In the genomic region with DNA sequence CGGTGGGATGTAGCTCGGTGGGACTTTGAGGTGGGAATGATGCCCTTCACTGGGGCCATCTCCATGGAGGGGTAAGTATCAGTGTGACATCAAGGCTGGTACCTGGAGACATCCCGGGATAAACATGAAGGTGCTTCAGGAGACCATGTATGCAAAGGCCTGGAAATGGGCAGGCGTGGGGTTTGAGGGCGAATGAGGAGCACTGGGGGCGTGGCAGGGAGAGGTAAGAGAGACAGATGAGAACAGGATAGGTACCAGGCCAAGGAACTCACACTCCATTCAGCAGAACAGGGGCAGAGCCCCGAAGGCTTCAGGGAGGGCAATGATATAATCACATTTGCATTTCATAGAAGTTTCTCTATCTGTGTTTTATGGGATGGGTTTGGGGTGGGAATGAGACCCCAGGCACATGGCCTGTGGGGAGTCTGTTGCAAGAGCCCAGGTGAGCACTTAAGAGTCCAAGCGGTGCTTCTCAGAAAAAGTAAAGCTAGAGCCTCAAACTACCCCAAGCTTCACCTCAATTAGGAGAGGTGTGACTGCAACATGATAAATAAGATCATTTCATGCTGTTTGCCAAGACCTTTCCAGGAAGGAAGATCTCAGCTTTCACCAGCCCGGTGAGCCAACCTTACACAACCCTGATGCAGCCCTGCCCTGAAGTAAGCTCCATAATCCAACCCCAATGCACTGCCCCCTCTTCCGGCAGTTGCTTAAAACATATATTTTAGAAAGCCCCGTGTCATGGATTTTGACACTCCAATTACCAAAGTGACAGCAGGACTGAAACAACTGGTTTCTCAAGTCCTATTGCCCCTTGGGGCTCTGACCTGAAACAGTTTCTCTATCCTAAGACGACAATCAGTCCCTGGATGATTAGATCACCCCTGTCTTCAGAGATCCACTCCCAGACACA, we compare ENCODE assay signal across 19 cellular contexts. TPM values are rescaled to one million over a fixed set of nuclear protein-coding genes. Genes with fewer than 3 reads are reported as not detected.
DNase-seq lines count a peak whose midpoint lies in the region; ATAC-seq and TF ChIP-seq lines count a peak whose summit lies in the region.
"Had no signal": no experiment of that assay in that cellular context is flagged by ENCODE, and none has a peak within 500 bp of the region (broad histone marks: within the 10 kb centered on the region; RNA-seq: fewer than 3 reads in every experiment).

No MANE protein-coding gene starts in this region.

- H3F3A ChIP-seq in SK-N-SH (replicated peaks; ENCODE audit: insufficient read depth) = no peaks in the 10 kb centered on the region

- TF ChIP-seq RAD21 in SK-N-SH (IDR thresholded peaks at IDR 0.05; ENCODE audit: low read length) = no peak

- no peaks in the 10 kb centered on the region for H3K27me3 Mint-ChIP-seq in dendritic cell treated with granulocyte-macrophage colony-stimulating factor and Interleukin-4, amounts not matched to agents 40 ng/mL and 50 ng/mL, for 4 days

- H3K27ac Mint-ChIP-seq in dendritic cell treated with granulocyte-macrophage colony-stimulating factor and Interleukin-4, amounts not matched to agents 40 ng/mL and 50 ng/mL, for 4 days = peak overlapping the region; percentile 31
- H3K27ac Mint-ChIP-seq: CD4-positive, alpha-beta memory T cell; WTC11 had no signal

- H3K4me1 ChIP-seq in spleen (peaks cover 0 to 57% (median 3%) of the 10 kb centered on the region in 6 donors), SK-N-SH (ENCODE audit: control insufficient read depth in 1 of 2, insufficient read depth in 2 of 2, low read depth in 1 of 2, low read length in 1 of 2) (no peaks in the 10 kb centered on the region)
- H3K4me1 ChIP-seq: right lobe of liver had no signal

- H3K9me3 ChIP-seq in spleen = no peaks in the 10 kb centered on the region
- H3K9me3 ChIP-seq in SK-N-SH = no peaks in the 10 kb centered on the region
- H3K9me3 ChIP-seq: right lobe of liver had no signal

- CTCF ChIA-PET in SK-N-SH (lab: Yijun Ruan, JAX) = interaction anchor here (1.6 to 2.8 kb wide), 3 partner anchors 10 to 130 kb away, joined by 5 to 11 read pairs (median 6); no protein-coding TSS in a partner anchor

- peaks cover 95% of the 10 kb centered on the region for H3K4me1 Mint-ChIP-seq in dendritic cell treated with granulocyte-macrophage colony-stimulating factor and Interleukin-4, amounts not matched to agents 40 ng/mL and 50 ng/mL, for 4 days (ENCODE audit: low read depth)
- H3K4me1 Mint-ChIP-seq: CD4-positive, alpha-beta memory T cell; neural crest cell; WTC11 had no signal

- H3K36me3 ChIP-seq in spleen = peaks cover 0 to 9% (median 0%) of the 10 kb centered on the region in 6 donors
- H3K36me3 ChIP-seq in SK-N-SH (replicated peaks in 1 of 2; ENCODE audit: control insufficient read depth in 1 of 2, insufficient read depth in 2 of 2, low read length in 1 of 2) = no peaks in the 10 kb centered on the region
- H3K36me3 ChIP-seq: right lobe of liver had no signal

- H3K36me3 Mint-ChIP-seq in dendritic cell treated with granulocyte-macrophage colony-stimulating factor and Interleukin-4, amounts not matched to agents 40 ng/mL and 50 ng/mL, for 4 days (ENCODE audit: low read depth) = peaks cover 11% of the 10 kb centered on the region
- H3K36me3 Mint-ChIP-seq: CD4-positive, alpha-beta memory T cell; WTC11 had no signal

- ATAC-seq in GM21390 (IDR thresholded peaks at IDR 0.05; ENCODE audit: unreplicated experiment) = no peak
- ATAC-seq: HCT116, right lobe of liver, WTC11 had no signal

- no peak for TF ChIP-seq EP300 in SK-N-SH (IDR thresholded peaks at IDR 0.05; ENCODE audit: borderline replicate concordance in 1 of 2, low read depth in 1 of 2, low read length in 1 of 2)

- POLR2A ChIA-PET in SK-N-SH (lab: Yijun Ruan, JAX) = no interaction called here

- no peak overlapping the region for H3K4me3 Mint-ChIP-seq in dendritic cell treated with granulocyte-macrophage colony-stimulating factor and Interleukin-4, amounts not matched to agents 40 ng/mL and 50 ng/mL, for 4 days
- H3K4me3 Mint-ChIP-seq: CD4-positive, alpha-beta memory T cell; neural crest cell; WTC11 had no signal

- TF ChIP-seq CTCF in spleen (IDR thresholded peaks at IDR 0.05 in 8 of 11, conservative IDR thresholded peaks at IDR 0.05 in 3 of 11) (no peak), SK-N-SH (IDR thresholded peaks at IDR 0.05) (no peak)

- no peak overlapping the region for H3K9ac ChIP-seq in SK-N-SH

- no peaks in the 10 kb centered on the region for H4K20me1 ChIP-seq in SK-N-SH (ENCODE audit: insufficient read depth)

- H3K4me3 ChIP-seq in spleen (peak overlapping the region in 1 of 8 donors; percentile 34), SK-N-SH (ENCODE audit: low read depth in 2 of 2, low read length in 1 of 2) (no peak overlapping the region)
- H3K4me3 ChIP-seq: right lobe of liver had no signal

- no peaks in the 10 kb centered on the region for H3K9me2 ChIP-seq in SK-N-SH

- DNase-seq in NCI-H2029 (lab: John Stamatoyannopoulos, UW) = peak; percentile 19
- no peak for DNase-seq in NCI-H2029 treated with DMSO at 0.1 percent for 48 hours (lab: John Stamatoyannopoulos, UW)
- peak; percentile 72 for DNase-seq in spleen
- DNase-seq in SK-N-SH = no peak
- DNase-seq: 8988T; activated effector memory CD4-positive, alpha-beta T cell treated with anti-CD3 and anti-CD28 coated beads, Interleukin-2, amount 50 U/mL, for 16 hours; aorta; CD4-positive, alpha-beta memory T cell; NCI-H1417; OCI-M1; stimulated activated CD4-positive, alpha-beta T cell treated with anti-CD3 and anti-CD28 coated beads, Interleukin-4, amount 100 ng/mL, for 1 hour had no signal

- no peak overlapping the region for H2AFZ ChIP-seq in SK-N-SH (ENCODE audit: low read depth)

- H3K4me2 ChIP-seq in SK-N-SH = no peak overlapping the region

- TF ChIP-seq POLR2A in spleen (IDR thresholded peaks at IDR 0.05) = no peak

- H3K9me3 Mint-ChIP-seq in dendritic cell treated with granulocyte-macrophage colony-stimulating factor and Interleukin-4, amounts not matched to agents 40 ng/mL and 50 ng/mL, for 4 days = no peaks in the 10 kb centered on the region
- H3K9me3 Mint-ChIP-seq: CD4-positive, alpha-beta memory T cell; neural crest cell; WTC11 had no signal

- H3K27me3 ChIP-seq in spleen (replicated peaks in 1 of 7) = peaks cover 0 to 6% (median 0%) of the 10 kb centered on the region in 7 donors
- H3K27me3 ChIP-seq in SK-N-SH (ENCODE audit: insufficient read depth) = peaks cover 32% of the 10 kb centered on the region; the same call in 1 of the 2 replicates
- H3K27me3 ChIP-seq: right lobe of liver had no signal

- intact Hi-C loops in dendritic cell treated with granulocyte-macrophage colony-stimulating factor and Interleukin-4, amounts not matched to agents 40 ng/mL and 50 ng/mL, for 4 days (cut with micrococcal nuclease) = no loop called here
- intact Hi-C loops in spleen (cut with DNase I; ENCODE audit: low total_unique reads) = no loop called here

- 60 to 79% (median 71%) methylated on average over 12 of the region's 12 CpGs for WGBS in spleen, 5 donors
- 6% methylated on average over 12 of the region's 12 CpGs for WGBS in SK-N-SH (ENCODE audit: low lambda C conversion rate)

- no peaks in the 10 kb centered on the region for H3K79me2 ChIP-seq in SK-N-SH (ENCODE audit: insufficient read depth)

- H3K27ac ChIP-seq in spleen (peak overlapping the region in 7 of 8 donors; percentile 20 to 95 (median 77)), SK-N-SH (ENCODE audit: low read depth in 2 of 2, low read length in 1 of 2) (no peak overlapping the region)
- H3K27ac ChIP-seq: right lobe of liver had no signal

TF ChIP-seq in SK-N-SH, 30 proteins besides CTCF, POLR2A, EP300 and RAD21:
- no peak for TF ChIP-seq TAF1 (IDR thresholded peaks at IDR 0.05; ENCODE audit: borderline replicate concordance, low read depth, low read length)
- no peak for TF ChIP-seq GABPA (IDR thresholded peaks at IDR 0.05; ENCODE audit: low read depth)
- TF ChIP-seq FOXM1 (IDR thresholded peaks at IDR 0.05; ENCODE audit: low read depth) = no peak
- TF ChIP-seq SMC3 (IDR thresholded peaks at IDR 0.05; ENCODE audit: low read depth, low read length) = no peak
- TF ChIP-seq, protein P1, sequence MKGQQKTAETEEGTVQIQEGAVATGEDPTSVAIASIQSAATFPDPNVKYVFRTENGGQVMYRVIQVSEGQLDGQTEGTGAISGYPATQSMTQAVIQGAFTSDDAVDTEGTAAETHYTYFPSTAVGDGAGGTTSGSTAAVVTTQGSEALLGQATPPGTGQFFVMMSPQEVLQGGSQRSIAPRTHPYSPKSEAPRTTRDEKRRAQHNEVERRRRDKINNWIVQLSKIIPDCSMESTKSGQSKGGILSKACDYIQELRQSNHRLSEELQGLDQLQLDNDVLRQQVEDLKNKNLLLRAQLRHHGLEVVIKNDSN (IDR thresholded peaks at IDR 0.05; ENCODE audit: borderline replicate concordance, low read depth) = no peak
- TF ChIP-seq FOXJ3 (CRISPR knock-in tag; IDR thresholded peaks at IDR 0.05) = no peak
- TF ChIP-seq, protein P2, sequence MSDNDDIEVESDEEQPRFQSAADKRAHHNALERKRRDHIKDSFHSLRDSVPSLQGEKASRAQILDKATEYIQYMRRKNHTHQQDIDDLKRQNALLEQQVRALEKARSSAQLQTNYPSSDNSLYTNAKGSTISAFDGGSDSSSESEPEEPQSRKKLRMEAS (IDR thresholded peaks at IDR 0.05; ENCODE audit: low read depth) = no peak

RNA-seq across cellular contexts. Expression of a gene that starts 7.4 kb away (rescaled TPM):
- 1,000 to 10,000 TPM in 6 of 7 donors, 100 to 1,000 TPM in 1; 961 to 6,984 (median 2,755) TPM for total RNA-seq in spleen
- polyA plus RNA-seq in spleen (1,000 to 10,000 TPM in 2 of 3 donors, 100 to 1,000 TPM in 1; 947 to 4,509 (median 1,446) TPM), SK-N-SH (2012; rRNA removed) (not detected in 2 replicates)
- not detected in 2 replicates for polyA plus RNA-seq in SK-N-SH (2012; cell fraction: cytosol; rRNA removed)
- polyA plus RNA-seq in SK-N-SH (2012; cell fraction: nucleus; rRNA removed) = not detected in 2 replicates
- total RNA-seq: neural crest cell had no signal

RNA-seq across cellular contexts. Expression of a gene that starts 10.4 kb away (rescaled TPM):
- 1,000 to 10,000 TPM in 1 of 7 donors, 100 to 1,000 TPM in 6; 138 to 1,354 (median 270) TPM for total RNA-seq in spleen
- polyA plus RNA-seq in spleen (100 to 1,000 TPM; 126 to 567 (median 139) TPM), SK-N-SH (2012; rRNA removed) (not detected in 2 replicates)
- polyA plus RNA-seq in SK-N-SH (2012; cell fraction: cytosol; rRNA removed) = not detected in 2 replicates
- polyA plus RNA-seq in SK-N-SH (2012; cell fraction: nucleus; rRNA removed) = not detected in 2 replicates
- total RNA-seq: CD4-positive, alpha-beta memory T cell; dermis microvascular lymphatic vessel endothelial cell; neural crest cell; ureter; WTC11 had no signal

RNA-seq across cellular contexts. Expression of a gene that starts 16.4 kb away (rescaled TPM):
- not detected for total RNA-seq in spleen
- polyA plus RNA-seq in spleen (under 1 TPM in 1 of 3 donors, not detected in 2; 0.18 TPM), SK-N-SH (2012; rRNA removed) (not detected in 2 replicates)
- not detected in 2 replicates for polyA plus RNA-seq in SK-N-SH (2012; cell fraction: cytosol; rRNA removed)
- polyA plus RNA-seq in SK-N-SH (2012; cell fraction: nucleus; rRNA removed) = not detected in 2 replicates
- total RNA-seq: aorta; CD4-positive, alpha-beta memory T cell; dermis microvascular lymphatic vessel endothelial cell; neural crest cell; right lobe of liver; WTC11 had no signal
- polyA plus RNA-seq: aorta; CD4-positive, alpha-beta memory T cell had no signal

RNA-seq across cellular contexts. Expression of a gene that starts 25.9 kb away (rescaled TPM):
- total RNA-seq in spleen = 1,000 to 10,000 TPM in 6 of 7 donors, 100 to 1,000 TPM in 1; 983 to 7,676 (median 1,629) TPM
- 1,000 to 10,000 TPM in 2 of 3 donors, 100 to 1,000 TPM in 1; 756 to 2,335 (median 1,287) TPM for polyA plus RNA-seq in spleen
- polyA plus RNA-seq in SK-N-SH (2012; rRNA removed) = not detected in 2 replicates
- polyA plus RNA-seq in SK-N-SH (2012; cell fraction: cytosol; rRNA removed) = not detected in 2 replicates
- not detected in 2 replicates for polyA plus RNA-seq in SK-N-SH (2012; cell fraction: nucleus; rRNA removed)
- total RNA-seq: dermis microvascular lymphatic vessel endothelial cell, neural crest cell, WTC11 had no signal

RNA-seq across cellular contexts. Expression of a gene that starts 51.3 kb away (rescaled TPM):
- not detected for total RNA-seq in spleen
- polyA plus RNA-seq in spleen = not detected
- polyA plus RNA-seq in SK-N-SH (2012; rRNA removed) = not detected in 2 replicates
- not detected in 2 replicates for polyA plus RNA-seq in SK-N-SH (2012; cell fraction: cytosol; rRNA removed)
- polyA plus RNA-seq in SK-N-SH (2012; cell fraction: nucleus; rRNA removed) = not detected in 2 replicates
- total RNA-seq: aorta; CD4-positive, alpha-beta memory T cell; dermis microvascular lymphatic vessel endothelial cell; neural crest cell; right lobe of liver; ureter; WTC11 had no signal
- polyA plus RNA-seq: aorta; CD4-positive, alpha-beta memory T cell had no signal

Comparison
In these comparisons a context has a peak if more than half of its experiments do, and no peak if none do; other contexts are left out.
1. DNase-seq: peak in NCI-H2029 (single experiment) and spleen (single experiment); none in NCI-H2029 treated with DMSO at 0.1 percent for 48 hours (single experiment) and SK-N-SH (single experiment).
2. H3K27ac ChIP-seq: peak in spleen (7 of 8); none in SK-N-SH (0 of 2).
3. RNA of a gene that starts 7.4 kb away (polyA plus RNA-seq): 947 to 4,509 TPM in spleen; not detected in SK-N-SH; every median in the first group is over 100 times any median in the second.
4. RNA of a gene that starts 10.4 kb away (polyA plus RNA-seq): 126 to 567 TPM in spleen; not detected in SK-N-SH; every median in the first group is over 100 times any median in the second.